1 cellular context compared by ENCODE assay signal in the genomic region with DNA sequence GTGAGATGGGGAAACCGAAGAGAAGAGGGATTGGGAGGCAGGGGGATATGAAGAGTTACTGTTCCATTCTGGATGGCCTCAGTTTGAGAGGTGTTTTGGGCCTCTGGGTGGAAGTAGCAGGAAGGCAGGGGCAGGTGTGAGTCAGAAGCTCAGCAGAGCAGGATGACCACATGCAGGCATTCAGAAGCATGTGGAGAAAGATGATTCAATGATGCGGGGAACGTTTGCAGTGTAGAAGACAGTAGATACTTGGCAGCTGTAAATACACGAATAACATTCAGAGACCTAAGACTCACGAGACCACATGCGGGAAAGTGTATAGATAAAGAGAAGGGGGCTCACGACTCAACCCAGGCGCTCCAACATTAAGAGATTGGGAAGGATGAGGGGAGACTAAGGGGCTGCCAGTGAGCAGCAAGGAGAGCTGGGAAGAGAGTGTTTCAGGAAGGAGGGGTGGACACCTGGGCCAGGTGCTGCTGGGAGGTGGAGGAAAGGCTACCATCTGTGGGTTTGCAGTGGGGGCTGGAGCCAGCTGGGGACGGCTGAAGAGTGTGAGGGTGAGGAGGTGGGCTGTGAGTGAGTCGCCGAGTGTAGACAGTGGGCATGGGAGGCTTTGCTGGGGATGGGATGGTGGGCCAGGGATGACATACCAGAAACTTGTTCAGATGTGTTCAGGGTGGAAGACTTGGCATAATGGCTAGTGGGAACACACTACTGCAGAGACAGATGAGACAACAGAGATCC.
TF ChIP-seq lines count a peak whose summit lies in the region.

No MANE protein-coding gene starts in this region.

TF ChIP-seq in SK-N-SH, 30 proteins besides CTCF, POLR2A, EP300 and RAD21 (continued from another document):
- peak; percentile 16; the same call in 1 of the 2 replicates for TF ChIP-seq PBX3 (IDR thresholded peaks at IDR 0.05)
- no peak for TF ChIP-seq TAF1 (IDR thresholded peaks at IDR 0.05; ENCODE audit: borderline replicate concordance, low read depth, low read length)
- peak; percentile 48; the same call in 1 of the 2 replicates for TF ChIP-seq TCF12 (IDR thresholded peaks at IDR 0.05)
